In the genomic region with DNA sequence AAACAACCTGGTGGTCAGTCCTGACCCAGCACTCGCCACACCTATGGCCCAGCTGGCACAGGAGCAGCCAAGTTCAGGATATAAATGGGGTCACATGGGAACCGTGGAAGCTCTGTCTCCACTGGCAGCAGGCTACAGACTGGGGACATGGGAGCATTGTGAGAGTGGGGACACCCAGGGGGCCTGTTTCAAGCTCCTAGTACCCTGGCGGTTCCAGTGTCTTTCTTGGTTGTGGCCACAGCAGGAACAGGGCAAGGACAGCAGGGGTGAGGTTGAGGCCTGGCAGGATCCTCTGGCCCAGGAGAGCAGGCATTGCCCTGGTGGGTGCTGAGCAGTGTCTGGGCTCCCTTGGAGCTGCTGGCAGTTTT, we compare ENCODE assay signal across 9 cellular contexts. TPM values are rescaled to one million over a fixed set of nuclear protein-coding genes. Genes with fewer than 3 reads are reported as not detected.
DNase-seq lines count a peak whose midpoint lies in the region; ATAC-seq and TF ChIP-seq lines count a peak whose summit lies in the region.
"Had no signal": no experiment of that assay in that cellular context is flagged by ENCODE, and none has a peak within 500 bp of the region (broad histone marks: within the 10 kb centered on the region; RNA-seq: fewer than 3 reads in every experiment).

No MANE protein-coding gene starts in this region.

- H3K9ac ChIP-seq in HUES64 (ENCODE audit: low read depth, low read length) (no peak overlapping the region), mucosa of stomach (ENCODE audit: low read length) (peak overlapping the region; percentile 70)

- H3K27ac ChIP-seq in A673 (ENCODE audit: low read depth, low read length, poor library complexity, severe bottlenecking) (peak overlapping the region; percentile 64), HUES64 (ENCODE audit: low read depth, low read length) (no peak overlapping the region)

- H3K36me3 ChIP-seq in A673 (ENCODE audit: insufficient read depth, low read length, poor library complexity, severe bottlenecking): peaks cover 3% of the 10 kb centered on the region
- no peaks in the 10 kb centered on the region for H3K36me3 ChIP-seq in HUES64 (ENCODE audit: insufficient read depth, low read length)
- no peaks in the 10 kb centered on the region for H3K36me3 ChIP-seq in mucosa of stomach (ENCODE audit: control insufficient read depth, insufficient read depth, low read length)

- DNase-seq in A673 (ENCODE audit: low spot score): no peak
- DNase-seq in SK-N-DZ (ENCODE audit: low spot score): no peak
- DNase-seq in DMS 273 (lab: John Stamatoyannopoulos, UW; ENCODE audit: unreplicated experiment): no peak
- DNase-seq in NCI-H748 treated with DMSO at 0.1 percent for 48 hours (lab: John Stamatoyannopoulos, UW): no peak
- DNase-seq: NCI-H2171 had no signal

- peaks cover 0 to 5% (median 0%) of the 10 kb centered on the region in 5 experiments for H3K9me3 Mint-ChIP-seq in brain

- CTCF ChIA-PET in A673 (lab: Charles Lee): interaction anchor here (0.7 to 2.9 kb wide), 2 partner anchors 15 to 42 kb away, joined by 8 read pairs; a partner anchor contains a TSS

- H3K27ac Mint-ChIP-seq in brain: peak overlapping the region; percentile 48 to 93 (median 89)

- no peaks in the 10 kb centered on the region for H3K27me3 ChIP-seq in A673 (replicated peaks; ENCODE audit: insufficient read depth, low read depth, low read length, poor library complexity)
- peaks cover 22% of the 10 kb centered on the region for H3K27me3 ChIP-seq in HUES64 (ENCODE audit: insufficient read depth, low read length)
- no peaks in the 10 kb centered on the region for H3K27me3 ChIP-seq in mucosa of stomach (ENCODE audit: control insufficient read depth, insufficient read depth, low read length)

- no TSS peak for BruUV-seq in A673 (replicated peaks; lab: Mats Ljungman, UMichigan)

- H3K36me3 Mint-ChIP-seq in brain: no peaks in the 10 kb centered on the region

- TF ChIP-seq CTCF in A673 (conservative IDR thresholded peaks at IDR 0.05; ENCODE audit: low read depth, low read length): no peak
- TF ChIP-seq CTCF in brain (conservative IDR thresholded peaks at IDR 0.05): no peak

- peaks cover 9% of the 10 kb centered on the region for H3K27me3 Mint-ChIP-seq in brain

- POLR2A ChIA-PET in A673 (lab: Charles Lee; ENCODE audit: low non-redundant PET): no interaction called here

- peak overlapping the region; percentile 93 for H3K4me3 ChIP-seq in A673 (ENCODE audit: low read depth, low read length, poor library complexity, severe bottlenecking)
- H3K4me3 ChIP-seq in HUES64 (ENCODE audit: low read length): peak overlapping the region; percentile 82; the same call in 1 of the 2 replicates
- peak overlapping the region; percentile 43 for H3K4me3 ChIP-seq in mucosa of stomach (ENCODE audit: low read length)

- intact Hi-C loops in A673 (cut with micrococcal nuclease; ENCODE audit: unreplicated experiment): no loop called here

- peaks cover 83% of the 10 kb centered on the region for H3K4me1 Mint-ChIP-seq in brain

- H3K9me3 ChIP-seq in A673 (ENCODE audit: low read depth, low read length, poor library complexity, severe bottlenecking) (no peaks in the 10 kb centered on the region), HUES64 (ENCODE audit: insufficient read depth, low read depth, low read length) (no peaks in the 10 kb centered on the region), mucosa of stomach (ENCODE audit: control insufficient read depth, low read length) (no peaks in the 10 kb centered on the region)

- peaks cover 67% of the 10 kb centered on the region for H3K4me1 ChIP-seq in A673 (ENCODE audit: insufficient read depth, low read length, poor library complexity, severe bottlenecking)
- H3K4me1 ChIP-seq in HUES64 (ENCODE audit: insufficient read depth, low read length): peaks cover 30% of the 10 kb centered on the region
- H3K4me1 ChIP-seq in mucosa of stomach (ENCODE audit: control insufficient read depth, insufficient read depth, low read length): peaks cover 83% of the 10 kb centered on the region

- peak overlapping the region; percentile 91 to 97 (median 93) for H3K4me3 Mint-ChIP-seq in brain

- no peak for ATAC-seq in GM18517 (IDR thresholded peaks at IDR 0.05; ENCODE audit: unreplicated experiment)

- WGBS in HUES64: 87% methylated on average over 3 of the region's 3 CpGs

RNA-seq across cellular contexts. Expression of a gene that starts 1.9 kb away (rescaled TPM):
- total RNA-seq in A673 (2021): 90.8 and 103 TPM in 2 replicates
- polyA plus RNA-seq in HUES64 (2013, experiment 1 of 2): 33.2 TPM
- 37.8 TPM for polyA plus RNA-seq in HUES64 (2013, experiment 2 of 2)
- 66.2 TPM for polyA plus RNA-seq in brain (ENCODE audit: insufficient read depth, low read depth, low replicate concordance)
- 47.3 and 50.9 TPM in 2 replicates for polyA plus RNA-seq in SK-N-DZ (2014; cell fraction: cytosol; rRNA removed)
- polyA plus RNA-seq in SK-N-DZ (2014; cell fraction: nucleus; rRNA removed): 87.5 and 113 TPM in 2 replicates

RNA-seq across cellular contexts. Expression of a gene that starts 28.8 kb away (rescaled TPM):
- total RNA-seq in A673 (2021): 0.80 TPM in 1 of 2 replicates, not detected in the other
- polyA plus RNA-seq in HUES64 (2013, experiment 1 of 2): not detected
- polyA plus RNA-seq in HUES64 (2013, experiment 2 of 2): not detected
- polyA plus RNA-seq in brain (ENCODE audit: insufficient read depth, low read depth, low replicate concordance): not detected
- polyA plus RNA-seq in SK-N-DZ (2014; cell fraction: cytosol; rRNA removed): not detected in 2 replicates
- 1.2 TPM in 1 of 2 replicates, not detected in the other for polyA plus RNA-seq in SK-N-DZ (2014; cell fraction: nucleus; rRNA removed)

RNA-seq across cellular contexts. Expression of a gene that starts 35.1 kb away (rescaled TPM):
- total RNA-seq in A673 (2021): not detected in 2 replicates
- polyA plus RNA-seq in HUES64 (2013, experiment 1 of 2): not detected
- not detected for polyA plus RNA-seq in HUES64 (2013, experiment 2 of 2)
- polyA plus RNA-seq in brain (ENCODE audit: insufficient read depth, low read depth, low replicate concordance): not detected
- polyA plus RNA-seq in SK-N-DZ (2014; cell fraction: cytosol; rRNA removed): not detected in 2 replicates
- polyA plus RNA-seq in SK-N-DZ (2014; cell fraction: nucleus; rRNA removed): not detected in 2 replicates

RNA-seq across cellular contexts. Expression of a gene that starts 42.6 kb away (rescaled TPM):
- 0.17 and 0.28 TPM in 2 replicates for total RNA-seq in A673 (2021)
- not detected for polyA plus RNA-seq in HUES64 (2013, experiment 1 of 2)
- polyA plus RNA-seq in HUES64 (2013, experiment 2 of 2): 0.19 TPM
- polyA plus RNA-seq in brain (ENCODE audit: insufficient read depth, low read depth, low replicate concordance): 2.1 TPM
- polyA plus RNA-seq in SK-N-DZ (2014; cell fraction: cytosol; rRNA removed): 6.2 and 8.3 TPM in 2 replicates
- polyA plus RNA-seq in SK-N-DZ (2014; cell fraction: nucleus; rRNA removed): 2.9 and 6.4 TPM in 2 replicates

RNA-seq across cellular contexts. Expression of a gene that starts 58.5 kb away (rescaled TPM):
- total RNA-seq in A673 (2021): 0.33 and 0.62 TPM in 2 replicates
- 0.20 TPM for polyA plus RNA-seq in HUES64 (2013, experiment 1 of 2)
- polyA plus RNA-seq in HUES64 (2013, experiment 2 of 2): 0.19 TPM
- 0.17 TPM for polyA plus RNA-seq in brain (ENCODE audit: insufficient read depth, low read depth, low replicate concordance)
- polyA plus RNA-seq in SK-N-DZ (2014; cell fraction: cytosol; rRNA removed): 0.79 and 1.0 TPM in 2 replicates
- 0.25 and 2.2 TPM in 2 replicates for polyA plus RNA-seq in SK-N-DZ (2014; cell fraction: nucleus; rRNA removed)

Comparison
In these comparisons a context has a peak if more than half of its experiments do, and no peak if none do; other contexts are left out.
1. H3K4me3 ChIP-seq: peak in every context shown above with its lines; median percentile 93 in A673; 82 in HUES64; 43 in mucosa of stomach.